ENCODE assay signal across 16 cellular contexts in the genomic region with DNA sequence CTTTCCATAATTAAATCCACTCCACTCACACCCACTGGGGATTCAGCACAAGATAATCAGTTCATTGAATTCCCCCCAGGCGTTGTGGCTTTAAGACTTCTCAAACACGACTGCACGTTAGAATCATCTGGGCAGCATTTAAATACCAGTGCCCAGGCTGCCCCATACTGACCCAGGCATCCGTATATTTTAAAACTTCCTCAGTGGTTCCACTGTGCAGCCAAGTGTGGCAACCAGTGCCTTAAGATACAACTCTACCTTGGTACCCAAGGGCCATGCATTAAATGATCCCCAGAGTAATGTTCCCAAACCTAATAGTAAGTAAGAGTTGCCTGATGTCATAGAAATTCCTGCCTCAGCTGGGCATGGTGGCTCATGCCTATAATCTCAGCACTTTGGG. TPM values are rescaled to one million over a fixed set of nuclear protein-coding genes. Genes with fewer than 3 reads are reported as not detected.
A peak's percentile ranks its signal among the peaks of the same experiment; 100 is the strongest.
DNase-seq lines count a peak whose midpoint lies in the region; ATAC-seq and TF ChIP-seq lines count a peak whose summit lies in the region.
"Had no signal": no experiment of that assay in that cellular context is flagged by ENCODE, and none has a peak within 500 bp of the region (broad histone marks: within the 10 kb centered on the region; RNA-seq: fewer than 3 reads in every experiment).

No MANE protein-coding gene starts in this region.

- peak overlapping the region; percentile 35; the same call in 2 of the 3 replicates for H2BK15ac ChIP-seq in IMR-90 (ENCODE audit: low read depth, low read length)

- peak overlapping the region; percentile 40 for H2AFZ ChIP-seq in IMR-90 (replicated peaks; ENCODE audit: low read length, poor library complexity)

- H3K9me3 ChIP-seq in IMR-90 (ENCODE audit: control insufficient read depth, insufficient read depth, low read length) = no peaks in the 10 kb centered on the region
- H3K9me3 ChIP-seq: heart right ventricle, prostate gland had no signal

- no peaks in the 10 kb centered on the region; a peak in 1 of 4 replicates for H3K79me1 ChIP-seq in IMR-90 (ENCODE audit: low read depth in 1 of 2, low read length in 2 of 2)

- TF ChIP-seq CTCF in IMR-90 (conservative IDR thresholded peaks at IDR 0.05; ENCODE audit: low read depth, low read length) (no peak), epithelial cell of esophagus (IDR thresholded peaks at IDR 0.05; ENCODE audit: insufficient read depth, low read depth, low read length, missing control alignments) (no peak)

- H2AK9ac ChIP-seq in IMR-90 (replicated peaks; ENCODE audit: low read depth, low read length, poor library complexity) = peak overlapping the region; percentile 22

- H2BK5ac ChIP-seq in IMR-90 (ENCODE audit: low read depth, low read length, poor library complexity, severe bottlenecking) = peak overlapping the region; percentile 50

- no peak overlapping the region for H3K9ac ChIP-seq in IMR-90 (ENCODE audit: low read depth, low read length)

- peak overlapping the region in 1 of 2 experiments; percentile 32; a peak in 1 of 4 replicates for H4K8ac ChIP-seq in IMR-90 (ENCODE audit: low read depth in 2 of 2, low read length in 2 of 2)

- intact Hi-C loops in IMR-90 (cut with micrococcal nuclease) = no loop called here

- CTCF ChIA-PET in IMR-90 (lab: Yijun Ruan, JAX) = interaction anchor here (0.6 kb wide), 1 partner anchor 78 kb away, joined by 4 read pairs; no protein-coding TSS in a partner anchor

- POLR2A ChIA-PET in IMR-90 (lab: Charles Lee; ENCODE audit: unreplicated experiment) = interaction anchor here (0.8 kb wide), 1 partner anchor 10 kb away, joined by 3 read pairs; no protein-coding TSS in a partner anchor

- no peak overlapping the region for H2AK5ac ChIP-seq in IMR-90 (ENCODE audit: low read depth, low read length)

- H3K4me1 ChIP-seq in IMR-90 (ENCODE audit: control insufficient read depth, insufficient read depth, low read length) = peaks cover 14% of the 10 kb centered on the region

- H3K9me1 ChIP-seq in IMR-90 (ENCODE audit: insufficient read depth, low read length) = peaks cover 15% of the 10 kb centered on the region

- no peaks in the 10 kb centered on the region for H3K27me3 ChIP-seq in IMR-90 (ENCODE audit: control insufficient read depth, insufficient read depth, low read length)
- H3K27me3 ChIP-seq: heart right ventricle had no signal

- 0 out of 2 replicates have a peak overlapping the region, but pooled peaks have one; percentile 4 for H3K27ac ChIP-seq in IMR-90 (ENCODE audit: insufficient read depth, low read length)
- H3K27ac ChIP-seq: heart right ventricle, prostate gland had no signal

- peak overlapping the region; percentile 44 for H3K14ac ChIP-seq in IMR-90 (replicated peaks; ENCODE audit: low read depth, low read length)

- dilution Hi-C loops in IMR-90 (cut with HindIII; ENCODE audit: low sequenced_read_pairs, unreplicated experiment) = no loop called here

- TF ChIP-seq RAD21 in IMR-90 (IDR thresholded peaks at IDR 0.05; ENCODE audit: low read length) = no peak

- DNase-seq in IMR-90 (no peak), epithelial cell of esophagus (ENCODE audit: low read depth) (peak; percentile 16), DMS 273 treated with DMSO at 0.1 percent for 48 hours (lab: John Stamatoyannopoulos, UW) (no peak), DMS 273 (lab: John Stamatoyannopoulos, UW; ENCODE audit: unreplicated experiment) (no peak), NCI-H2107 treated with DMSO at 0.1 percent for 48 hours (lab: John Stamatoyannopoulos, UW; ENCODE audit: unreplicated experiment) (no peak)
- DNase-seq: activated CD8-positive, alpha-beta memory T cell treated with anti-CD3 and anti-CD28 coated beads, Interleukin-2, amount 10 ng/mL, durations not matched to agents 7 days and 5 days; activated gamma-delta T cell; anterior cingulate cortex; CD8-positive, alpha-beta memory T cell; GOT3; heart right ventricle; NCI-H187 treated with DMSO at 0.1 percent for 48 hours; T-helper 1 cell had no signal

- H3K4ac ChIP-seq in IMR-90 (ENCODE audit: low read depth, low read length) = peak overlapping the region; percentile 43

- BruUV-seq in IMR-90 (replicated peaks; lab: Mats Ljungman, UMichigan) = no TSS peak

- peak overlapping the region; percentile 16; the same call in 1 of the 2 replicates for H3K18ac ChIP-seq in IMR-90 (ENCODE audit: low read depth, low read length)

- H3K36me3 ChIP-seq in IMR-90 (ENCODE audit: control insufficient read depth, insufficient read depth, low read length) = no peaks in the 10 kb centered on the region
- H3K36me3 ChIP-seq: heart right ventricle, prostate gland had no signal

- no peak overlapping the region for H4K5ac ChIP-seq in IMR-90 (ENCODE audit: low read depth, low read length)

- H2BK20ac ChIP-seq in IMR-90 (ENCODE audit: low read depth, low read length) = peak overlapping the region; percentile 59; the same call in 1 of the 2 replicates

- no peaks in the 10 kb centered on the region for H4K20me1 ChIP-seq in IMR-90 (ENCODE audit: insufficient read depth, low read length)

- peak overlapping the region; percentile 12; the same call in 1 of the 2 replicates for H4K91ac ChIP-seq in IMR-90 (ENCODE audit: insufficient read depth, low read depth, low read length)

- WGBS in IMR-90 (ENCODE audit: extremely low coverage in 2 of 2, insufficient read length in 1 of 2), 2 experiments = 67% methylated on average over 1 of the region's 4 CpGs; no CpG with 5 or more reads in 1 of the 2 experiments

- in situ Hi-C loops in IMR-90 (cut with MboI; ENCODE audit: low sequenced_read_pairs) = no loop called here

- peak overlapping the region; percentile 39 for H3K23ac ChIP-seq in IMR-90 (ENCODE audit: low read depth, low read length)

- ATAC-seq in GM19452 (IDR thresholded peaks at IDR 0.05; ENCODE audit: unreplicated experiment) (peak; percentile 22), IMR-90 (ENCODE audit: low read depth) (peak; percentile 9), HG03159 (IDR thresholded peaks at IDR 0.05; ENCODE audit: unreplicated experiment) (no peak)
- ATAC-seq: activated CD8-positive, alpha-beta memory T cell treated with anti-CD3 and anti-CD28 coated beads, Interleukin-2, amount 10 ng/mL, durations not matched to agents 7 days and 5 days had no signal

- H3K4me3 ChIP-seq in IMR-90 (ENCODE audit: insufficient read depth, low read depth, low read length) (no peak overlapping the region), epithelial cell of esophagus (ENCODE audit: low read length) (no peak overlapping the region)
- H3K4me3 ChIP-seq: heart right ventricle, prostate gland had no signal

- H3K56ac ChIP-seq in IMR-90 (ENCODE audit: extremely low read depth, insufficient read depth, low read length) = no peak overlapping the region

- no peak for TF ChIP-seq POLR2A in IMR-90 (IDR thresholded peaks at IDR 0.05; ENCODE audit: low read depth, low read length)

- no peak overlapping the region for H3K4me2 ChIP-seq in IMR-90 (ENCODE audit: low read depth, low read length)

- H2BK120ac ChIP-seq in IMR-90 (ENCODE audit: low read depth, low read length) = peak overlapping the region; percentile 60

TF ChIP-seq in IMR-90, 13 proteins besides CTCF, POLR2A, EP300 and RAD21:
- TF ChIP-seq SMC3 (IDR thresholded peaks at IDR 0.05; ENCODE audit: low read depth, low read length) (no peak), FOS (IDR thresholded peaks at IDR 0.05; ENCODE audit: low read depth, low read length) (no peak), NFE2L2 (IDR thresholded peaks at IDR 0.05; ENCODE audit: low read depth, low read length) (no peak), MXI1 (IDR thresholded peaks at IDR 0.05; ENCODE audit: borderline replicate concordance, low read depth, low read length) (no peak), MAFK (IDR thresholded peaks at IDR 0.05; ENCODE audit: low read depth, low read length) (no peak), MAZ (IDR thresholded peaks at IDR 0.05; ENCODE audit: borderline replicate concordance, low read depth, low read length) (no peak), BHLHE40 (IDR thresholded peaks at IDR 0.05; ENCODE audit: low read depth, low read length) (no peak), RCOR1 (IDR thresholded peaks at IDR 0.05; ENCODE audit: insufficient replicate concordance, low read length) (no peak)
- TF ChIP-seq, protein P1, sequence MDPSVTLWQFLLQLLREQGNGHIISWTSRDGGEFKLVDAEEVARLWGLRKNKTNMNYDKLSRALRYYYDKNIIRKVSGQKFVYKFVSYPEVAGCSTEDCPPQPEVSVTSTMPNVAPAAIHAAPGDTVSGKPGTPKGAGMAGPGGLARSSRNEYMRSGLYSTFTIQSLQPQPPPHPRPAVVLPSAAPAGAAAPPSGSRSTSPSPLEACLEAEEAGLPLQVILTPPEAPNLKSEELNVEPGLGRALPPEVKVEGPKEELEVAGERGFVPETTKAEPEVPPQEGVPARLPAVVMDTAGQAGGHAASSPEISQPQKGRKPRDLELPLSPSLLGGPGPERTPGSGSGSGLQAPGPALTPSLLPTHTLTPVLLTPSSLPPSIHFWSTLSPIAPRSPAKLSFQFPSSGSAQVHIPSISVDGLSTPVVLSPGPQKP (IDR thresholded peaks at IDR 0.05; ENCODE audit: borderline replicate concordance, low read depth, low read length) = no peak

RNA-seq across cellular contexts. Expression of a gene that starts 54.3 kb away (rescaled TPM):
- 268 and 323 TPM in 2 replicates for total RNA-seq in IMR-90 (2012; rRNA removed)
- polyA plus RNA-seq in IMR-90 (2012; rRNA removed) = 187 and 204 TPM in 2 replicates
- 31.6 and 185 TPM in 2 replicates for polyA plus RNA-seq in IMR-90 (2012; cell fraction: cytosol; rRNA removed)
- 11.5 and 146 TPM in 2 replicates for polyA plus RNA-seq in IMR-90 (2012; cell fraction: nucleus; rRNA removed; ENCODE audit: low replicate concordance)
